9 cellular contexts compared by ENCODE assay signal in the genomic region with DNA sequence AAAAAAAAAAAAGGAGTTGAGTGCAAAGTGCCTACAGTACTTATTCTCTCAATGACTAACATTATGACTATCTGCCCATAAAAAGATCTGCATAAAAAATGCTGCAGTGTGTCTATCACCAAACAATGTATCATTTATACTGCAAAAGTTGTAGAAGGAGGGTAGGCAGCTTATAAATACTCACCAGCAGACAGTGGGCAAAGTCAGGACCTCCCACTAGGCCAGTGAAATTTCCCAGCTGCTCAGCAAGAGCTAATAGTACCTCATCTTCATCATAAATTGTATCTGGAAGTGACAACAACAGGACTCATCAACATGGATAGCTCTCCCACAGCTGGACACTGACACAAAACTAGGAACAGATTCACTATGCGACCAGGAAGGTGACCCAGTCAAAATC. TPM values are rescaled to one million over a fixed set of nuclear protein-coding genes. Genes with fewer than 3 reads are reported as not detected.
DNase-seq lines count a peak whose midpoint lies in the region; ATAC-seq and TF ChIP-seq lines count a peak whose summit lies in the region.
"Had no signal": no experiment of that assay in that cellular context is flagged by ENCODE, and none has a peak within 500 bp of the region (broad histone marks: within the 10 kb centered on the region; RNA-seq: fewer than 3 reads in every experiment).

No MANE protein-coding gene starts in this region.

- TF ChIP-seq EP300 in sigmoid colon (IDR thresholded peaks at IDR 0.05): no peak

- no peaks in the 10 kb centered on the region for H3K9me3 Mint-ChIP-seq in IgD-negative memory B cell

- TF ChIP-seq CTCF in BE2C (IDR thresholded peaks at IDR 0.05; ENCODE audit: low read depth, low read length) (no peak), sigmoid colon (IDR thresholded peaks at IDR 0.05) (no peak)

- WGBS in sigmoid colon, 2 donors: 12 to 59% methylated on average over 1 of the region's 1 CpG

- H3K36me3 Mint-ChIP-seq in IgD-negative memory B cell: no peaks in the 10 kb centered on the region

- H3K9me3 ChIP-seq in BE2C (no peaks in the 10 kb centered on the region), sigmoid colon (no peaks in the 10 kb centered on the region)

- no peak for DNase-seq in BE2C
- DNase-seq in caudate nucleus (lab: John Stamatoyannopoulos, UW): peak in 1 of 61 donors; percentile 4
- peak; percentile 22 for DNase-seq in myocyte (ENCODE audit: low read depth)
- DNase-seq in NCI-H1694 treated with DMSO at 0.1 percent for 48 hours (lab: John Stamatoyannopoulos, UW): no peak
- no peak for DNase-seq in sigmoid colon
- DNase-seq: central memory CD4-positive, alpha-beta T cell had no signal

- H3K27ac Mint-ChIP-seq in IgD-negative memory B cell: no peak overlapping the region

- H3K36me3 ChIP-seq in BE2C: peaks cover 33% of the 10 kb centered on the region
- peaks cover 10 to 41% (median 17%) of the 10 kb centered on the region in 4 donors for H3K36me3 ChIP-seq in sigmoid colon

- H3K27ac ChIP-seq in caudate nucleus (ENCODE audit: low read depth, low read length) (peak overlapping the region; percentile 28), sigmoid colon (peak overlapping the region in 1 of 4 donors; percentile 94)

- H3K4me3 Mint-ChIP-seq in IgD-negative memory B cell: peak overlapping the region; percentile 89 to 100 (median 100)

- H3K27me3 ChIP-seq in BE2C (no peaks in the 10 kb centered on the region), sigmoid colon (no peaks in the 10 kb centered on the region)

- no peaks in the 10 kb centered on the region for H3K27me3 Mint-ChIP-seq in IgD-negative memory B cell

- H3K4me3 ChIP-seq in BE2C (ENCODE audit: low read depth, low read length): peak overlapping the region; percentile 88
- H3K4me3 ChIP-seq in sigmoid colon: peak overlapping the region in 1 of 4 donors; percentile 89

- H3K4me1 ChIP-seq in BE2C (peaks cover 3% of the 10 kb centered on the region), sigmoid colon (peaks cover 0 to 27% (median 15%) of the 10 kb centered on the region in 4 donors)

- intact Hi-C loops in sigmoid colon (cut with DNase I): no loop called here

- ATAC-seq in GM18873 (IDR thresholded peaks at IDR 0.05; ENCODE audit: low FRiP score, unreplicated experiment): no peak
- no peak for ATAC-seq in GM19467 (IDR thresholded peaks at IDR 0.05; ENCODE audit: unreplicated experiment)

- no peak for TF ChIP-seq POLR2A in sigmoid colon (IDR thresholded peaks at IDR 0.05)

- H3K4me1 Mint-ChIP-seq in IgD-negative memory B cell: peaks cover 19 to 25% (median 25%) of the 10 kb centered on the region in 3 donors

RNA-seq across cellular contexts. Expression of a gene that starts 1.6 kb away (rescaled TPM):
- polyA plus RNA-seq in BE2C (2012; ENCODE audit: insufficient read depth, insufficient read length, low read depth): 13.3 TPM
- polyA plus RNA-seq in IgD-negative memory B cell: 14.9 TPM
- 12.7 and 15.7 TPM in 2 replicates for total RNA-seq in myocyte
- polyA plus RNA-seq in myocyte (2012): 8.8 TPM
- total RNA-seq in sigmoid colon: 10 to 100 TPM; 13.5 to 16.0 (median 14.8) TPM
- polyA plus RNA-seq in sigmoid colon: 10 to 100 TPM in 2 of 3 donors, 1 to 10 TPM in 1; 9.0 to 17.8 (median 14.9) TPM
